ENCODE assay signal across 8 cellular contexts in the genomic region with DNA sequence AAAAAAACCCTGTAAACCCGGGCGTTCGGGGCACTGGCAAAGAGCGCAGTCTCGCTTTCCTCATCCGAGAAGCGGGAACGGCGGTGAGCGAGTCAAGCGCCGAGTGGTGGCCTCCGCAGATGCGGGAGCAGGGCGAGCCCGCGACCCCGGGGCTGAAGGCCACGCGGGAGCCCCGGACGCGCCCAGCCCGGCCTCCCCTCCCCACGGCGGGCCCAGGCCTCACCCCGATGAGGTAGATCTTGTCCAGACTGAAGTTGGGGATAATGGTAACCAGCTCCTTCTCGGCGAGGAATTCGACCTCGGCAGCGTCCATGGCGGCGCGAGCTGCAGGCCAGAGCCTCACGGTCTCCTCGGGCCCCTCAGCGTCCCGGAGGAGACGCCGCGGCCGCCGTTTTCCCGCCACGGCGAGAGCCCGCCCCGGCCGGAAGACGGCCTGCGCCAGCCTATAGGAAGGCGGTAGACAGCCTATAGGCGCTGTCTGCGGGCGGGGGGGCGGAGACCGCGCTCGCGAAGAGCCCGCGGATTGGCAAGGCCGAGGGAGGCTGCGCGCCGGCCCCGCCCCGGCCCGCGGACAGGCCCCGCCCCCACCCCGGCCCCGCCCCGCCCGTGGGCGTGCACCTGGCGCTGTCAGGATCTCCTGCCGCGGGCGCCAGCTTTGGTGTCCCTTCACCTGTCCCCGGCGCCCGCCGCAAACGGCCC. TPM values are rescaled to one million over a fixed set of nuclear protein-coding genes. Genes with fewer than 3 reads are reported as not detected.
DNase-seq lines count a peak whose midpoint lies in the region; ATAC-seq and TF ChIP-seq lines count a peak whose summit lies in the region.

Gene GINS2 (minus strand): TSS at position 369 of the 699 bp plus-strand sequence. CDS start 56 bp downstream, at position 313.

- H3K4me3 ChIP-seq in Karpas-422 (ENCODE audit: low read length), result peak within 1 kb of the TSS; percentile 89
- peak within 1 kb of the TSS; percentile 80 for H3K4me3 ChIP-seq in RWPE2 (ENCODE audit: severe bottlenecking)
- H3K4me3 ChIP-seq in fibroblast of the aortic adventitia (ENCODE audit: low read depth, low read length), result peak within 1 kb of the TSS; percentile 84

- peak within 1 kb of the TSS; percentile 85 for H3K4me3 Mint-ChIP-seq in activated T-helper 2 cell treated with anti-CD3 and anti-CD28 coated beads, Interferon-gamma antibody, Interleukin-2, Interleukin-4, amounts not matched to agents 10 μg/mL and 5 μg/mL and 100 μg/mL, durations not matched to agents 14 hours and 24 hours and 36 hours (ENCODE audit: low read depth)
- peak within 1 kb of the TSS; percentile 79 for H3K4me3 Mint-ChIP-seq in nephron progenitor cell

- peak within 1 kb of the TSS; percentile 89 for H3K4me2 ChIP-seq in Karpas-422 (ENCODE audit: low read depth, low read length, poor library complexity, severe bottlenecking)

- H3K36me3 Mint-ChIP-seq in activated T-helper 2 cell treated with anti-CD3 and anti-CD28 coated beads, Interferon-gamma antibody, Interleukin-2, Interleukin-4, amounts not matched to agents 10 μg/mL and 5 μg/mL and 100 μg/mL, durations not matched to agents 14 hours and 24 hours and 36 hours (ENCODE audit: low read depth), result peaks cover 24% of the 10 kb centered on the region
- H3K36me3 Mint-ChIP-seq in nephron progenitor cell (ENCODE audit: low read depth), result peaks cover 21% of the 10 kb centered on the region

- H3K4me1 ChIP-seq in Karpas-422 (ENCODE audit: low read length), result peaks cover 38% of the 10 kb centered on the region
- H3K4me1 ChIP-seq in RWPE2 (ENCODE audit: insufficient read depth, poor library complexity, severe bottlenecking), result peaks cover 3% of the 10 kb centered on the region

- H3K27me3 Mint-ChIP-seq in activated T-helper 2 cell treated with anti-CD3 and anti-CD28 coated beads, Interferon-gamma antibody, Interleukin-2, Interleukin-4, amounts not matched to agents 10 μg/mL and 5 μg/mL and 100 μg/mL, durations not matched to agents 14 hours and 24 hours and 36 hours (ENCODE audit: low read depth), result peaks cover 3% of the 10 kb centered on the region
- peaks cover 33% of the 10 kb centered on the region for H3K27me3 Mint-ChIP-seq in nephron progenitor cell (ENCODE audit: low read depth, poor library complexity)

- TF ChIP-seq CTCF in RWPE2 (IDR thresholded peaks at IDR 0.05; ENCODE audit: poor library complexity, severe bottlenecking) (no peak), fibroblast of the aortic adventitia (IDR thresholded peaks at IDR 0.05; ENCODE audit: insufficient read depth, low read length) (no peak), nephron progenitor cell (IDR thresholded peaks at IDR 0.05) (no peak)

- H3K27ac Mint-ChIP-seq in activated T-helper 2 cell treated with anti-CD3 and anti-CD28 coated beads, Interferon-gamma antibody, Interleukin-2, Interleukin-4, amounts not matched to agents 10 μg/mL and 5 μg/mL and 100 μg/mL, durations not matched to agents 14 hours and 24 hours and 36 hours, result peak within 1 kb of the TSS; percentile 72
- no peak within 1 kb of the TSS for H3K27ac Mint-ChIP-seq in nephron progenitor cell

- peaks cover 31% of the 10 kb centered on the region for H3K79me2 ChIP-seq in Karpas-422 (ENCODE audit: low read length)

- no peaks in the 10 kb centered on the region for H3K9me3 Mint-ChIP-seq in activated T-helper 2 cell treated with anti-CD3 and anti-CD28 coated beads, Interferon-gamma antibody, Interleukin-2, Interleukin-4, amounts not matched to agents 10 μg/mL and 5 μg/mL and 100 μg/mL, durations not matched to agents 14 hours and 24 hours and 36 hours
- H3K9me3 Mint-ChIP-seq in nephron progenitor cell, result no peaks in the 10 kb centered on the region

- DNase-seq in Daoy (ENCODE audit: low read depth) (peak; percentile 93), Karpas-422 (peak; percentile 97), RWPE2 (ENCODE audit: low spot score) (peak; percentile 94), fibroblast of the aortic adventitia (ENCODE audit: low read depth) (peak; percentile 74), nephron progenitor cell (peak; percentile 92)
- peak; percentile 89 for DNase-seq in activated T-helper 2 cell treated with anti-CD3 and anti-CD28 coated beads, Interferon-gamma antibody, Interleukin-2, Interleukin-4, amounts not matched to agents 10 μg/mL and 5 μg/mL and 100 μg/mL, durations not matched to agents 14 hours and 24 hours and 36 hours (ENCODE audit: low spot score)
- peak; percentile 92 for DNase-seq in stimulated activated naive CD8-positive, alpha-beta T cell treated with anti-CD3 and anti-CD28 coated beads, Interleukin-15, Interleukin-2, amounts not matched to agents 100 U/mL and 50 U/mL, for 24 hours

- peaks cover 14% of the 10 kb centered on the region for H3K4me1 Mint-ChIP-seq in activated T-helper 2 cell treated with anti-CD3 and anti-CD28 coated beads, Interferon-gamma antibody, Interleukin-2, Interleukin-4, amounts not matched to agents 10 μg/mL and 5 μg/mL and 100 μg/mL, durations not matched to agents 14 hours and 24 hours and 36 hours (ENCODE audit: low read depth)
- H3K4me1 Mint-ChIP-seq in nephron progenitor cell, result peaks cover 24% of the 10 kb centered on the region

- no peaks in the 10 kb centered on the region for H4K20me1 ChIP-seq in Karpas-422 (ENCODE audit: insufficient read depth, low read depth, low read length)

- H3K27me3 ChIP-seq in Karpas-422 (ENCODE audit: low read length), result no peaks in the 10 kb centered on the region
- peaks cover 6% of the 10 kb centered on the region for H3K27me3 ChIP-seq in RWPE2 (ENCODE audit: insufficient read depth, poor library complexity, severe bottlenecking)

- peak within 1 kb of the TSS; percentile 82 for H3K9ac ChIP-seq in Karpas-422 (ENCODE audit: low read length)

- H3K9me3 ChIP-seq in Karpas-422 (ENCODE audit: low read length), result no peaks in the 10 kb centered on the region
- no peaks in the 10 kb centered on the region for H3K9me3 ChIP-seq in RWPE2 (ENCODE audit: severe bottlenecking)

- H3K36me3 ChIP-seq in Karpas-422 (ENCODE audit: insufficient read depth, low read length) (no peaks in the 10 kb centered on the region; the same call in 1 of the 2 replicates), RWPE2 (ENCODE audit: low read depth) (peaks cover 27% of the 10 kb centered on the region)

- H3K27ac ChIP-seq in Karpas-422 (ENCODE audit: low read length) (no peak within 1 kb of the TSS), RWPE2 (ENCODE audit: poor library complexity, severe bottlenecking) (no peak within 1 kb of the TSS)

- H3K9me2 ChIP-seq in Karpas-422 (replicated peaks; ENCODE audit: insufficient read depth, low read length), result no peaks in the 10 kb centered on the region

- intact Hi-C loops in activated T-helper 2 cell treated with anti-CD3 and anti-CD28 coated beads, Interferon-gamma antibody, Interleukin-2, Interleukin-4, amounts not matched to agents 10 μg/mL and 5 μg/mL and 100 μg/mL, durations not matched to agents 14 hours and 24 hours and 36 hours (cut with micrococcal nuclease), result loop anchor here (10.0 kb wide), 2 partner anchors 106 to 134 kb away; partner anchors contain the start of genes COX4I1 and EMC8

- peak; percentile 84 for ATAC-seq in GM21825 (IDR thresholded peaks at IDR 0.05; ENCODE audit: unreplicated experiment)
- peak; percentile 95 for ATAC-seq in RWPE2 (ENCODE audit: low read depth)
- ATAC-seq in stimulated activated naive CD8-positive, alpha-beta T cell treated with anti-CD3 and anti-CD28 coated beads, Interleukin-15, Interleukin-2, amounts not matched to agents 100 U/mL and 50 U/mL, for 24 hours, result peak; percentile 100

- H2AFZ ChIP-seq in Karpas-422 (ENCODE audit: low read length), result peak within 1 kb of the TSS; percentile 92

RNA-seq across cellular contexts. Expression of gene GINS2, which starts in this region (rescaled TPM):
- 31.4 and 38.1 TPM in 2 replicates for total RNA-seq in Daoy (2014; rRNA removed; shearing (Covaris generic))
- 10.4 and 14.2 TPM in 2 replicates for total RNA-seq in Karpas-422 (2014; rRNA removed; shearing (Covaris generic); ENCODE audit: low replicate concordance)
- total RNA-seq in activated T-helper 2 cell treated with anti-CD3 and anti-CD28 coated beads, Interferon-gamma antibody, Interleukin-2, Interleukin-4, amounts not matched to agents 10 μg/mL and 5 μg/mL and 100 μg/mL, durations not matched to agents 14 hours and 24 hours and 36 hours, result 66.8 and 66.9 TPM in 2 replicates
- 0.08 and 19.1 TPM in 2 replicates for total RNA-seq in fibroblast of the aortic adventitia (ENCODE audit: low replicate concordance)
